Comparison of ENCODE assay signal across 21 cellular contexts in genomic region chr21:33309778-33310177, GRCh38.
"Had no signal": no experiment of that assay in that cellular context is flagged by ENCODE, and none has a peak within 500 bp of the region (broad histone marks: within the 10 kb centered on the region; RNA-seq: fewer than 3 reads in every experiment).

No MANE protein-coding gene starts in this region.

- H3K36me3 ChIP-seq: heart left ventricle, stomach, suprapubic skin, transverse colon, uterus had no signal

- H3K9ac ChIP-seq: parathyroid adenoma had no signal

- H3K27ac ChIP-seq: epithelial cell of prostate, heart left ventricle, parathyroid adenoma, stomach, suprapubic skin, transverse colon, uterus had no signal

- H3K27me3 ChIP-seq: heart left ventricle, stomach, suprapubic skin, transverse colon, uterus had no signal

- H3K4me1 ChIP-seq: parathyroid adenoma, stomach, suprapubic skin, transverse colon, uterus had no signal

- H3K4me3 ChIP-seq: heart left ventricle, mucosa of descending colon, stomach, suprapubic skin, transverse colon, uterus had no signal

- H2AFZ ChIP-seq: parathyroid adenoma had no signal

- H3K9me3 ChIP-seq: mucosa of descending colon, suprapubic skin, transverse colon, uterus had no signal

- DNase-seq: activated B cell treated with CpG ODN at 0.5 μM for 24 hours; activated CD4-positive, alpha-beta memory T cell treated with anti-CD3 and anti-CD28 coated beads for 36 hours; activated CD4-positive, alpha-beta T cell treated with anti-CD3 and anti-CD28 coated beads for 36 hours; activated gamma-delta T cell; activated naive CD4-positive, alpha-beta T cell treated with anti-CD3 and anti-CD28 coated beads, Interleukin-2, amount 50 U/mL, for 16 hours; activated naive CD8-positive, alpha-beta T cell treated with anti-CD3 and anti-CD28 coated beads, Interleukin-2, amount 50 U/mL, for 24 hours; cerebellar nuclear complex; cortex of kidney; heart left ventricle; left cardiac atrium; mucosa of descending colon; nucleus accumbens; small intestine; stimulated activated CD4-positive, alpha-beta T cell treated with anti-CD3 and anti-CD28 coated beads, Interleukin-2, amount 100 ng/mL, for 24 hours; stomach; transverse colon; uterus had no signal

- H3K79me2 ChIP-seq: parathyroid adenoma had no signal

- FAIRE-seq: islet of Langerhans, small intestine had no signal
